ENCODE assay signal across 2 cellular contexts in the genomic region with DNA sequence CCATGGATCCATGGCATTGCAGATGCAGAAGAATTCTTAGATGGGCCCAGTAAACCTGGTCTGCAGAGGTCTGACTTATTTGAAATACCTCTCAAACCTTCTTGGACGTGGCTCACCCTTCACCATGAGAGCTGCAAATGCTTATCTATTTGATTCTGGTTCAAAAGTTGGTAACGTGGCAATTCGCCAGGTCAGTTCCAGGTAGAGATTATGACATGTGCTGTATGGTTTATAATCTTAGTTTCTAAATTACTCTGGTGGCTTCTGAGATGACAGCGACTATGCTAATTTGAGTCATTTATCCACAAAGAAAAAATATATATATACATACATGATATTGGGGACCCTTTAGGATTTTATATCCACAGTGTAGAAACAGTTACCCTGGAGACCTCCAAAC.
TF ChIP-seq lines count a peak whose summit lies in the region.

No MANE protein-coding gene starts in this region.

TF ChIP-seq in liver, 16 proteins besides CTCF, POLR2A, EP300 and RAD21 (continued from another document):
- TF ChIP-seq, protein P1, sequence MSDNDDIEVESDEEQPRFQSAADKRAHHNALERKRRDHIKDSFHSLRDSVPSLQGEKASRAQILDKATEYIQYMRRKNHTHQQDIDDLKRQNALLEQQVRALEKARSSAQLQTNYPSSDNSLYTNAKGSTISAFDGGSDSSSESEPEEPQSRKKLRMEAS (IDR thresholded peaks at IDR 0.05): no peak
- TF ChIP-seq, protein P2, sequence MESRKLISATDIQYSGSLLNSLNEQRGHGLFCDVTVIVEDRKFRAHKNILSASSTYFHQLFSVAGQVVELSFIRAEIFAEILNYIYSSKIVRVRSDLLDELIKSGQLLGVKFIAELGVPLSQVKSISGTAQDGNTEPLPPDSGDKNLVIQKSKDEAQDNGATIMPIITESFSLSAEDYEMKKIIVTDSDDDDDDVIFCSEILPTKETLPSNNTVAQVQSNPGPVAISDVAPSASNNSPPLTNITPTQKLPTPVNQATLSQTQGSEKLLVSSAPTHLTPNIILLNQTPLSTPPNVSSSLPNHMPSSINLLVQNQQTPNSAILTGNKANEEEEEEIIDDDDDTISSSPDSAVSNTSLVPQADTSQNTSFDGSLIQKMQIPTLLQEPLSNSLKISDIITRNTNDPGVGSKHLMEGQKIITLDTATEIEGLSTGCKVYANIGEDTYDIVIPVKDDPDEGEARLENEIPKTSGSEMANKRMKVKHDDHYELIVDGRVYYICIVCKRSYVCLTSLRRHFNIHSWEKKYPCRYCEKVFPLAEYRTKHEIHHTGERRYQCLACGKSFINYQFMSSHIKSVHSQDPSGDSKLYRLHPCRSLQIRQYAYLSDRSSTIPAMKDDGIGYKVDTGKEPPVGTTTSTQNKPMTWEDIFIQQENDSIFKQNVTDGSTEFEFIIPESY (IDR thresholded peaks at IDR 0.05): no peak

TF ChIP-seq in HepG2, 621 proteins besides CTCF, POLR2A, EP300 and RAD21:
- TF ChIP-seq, protein P3, sequence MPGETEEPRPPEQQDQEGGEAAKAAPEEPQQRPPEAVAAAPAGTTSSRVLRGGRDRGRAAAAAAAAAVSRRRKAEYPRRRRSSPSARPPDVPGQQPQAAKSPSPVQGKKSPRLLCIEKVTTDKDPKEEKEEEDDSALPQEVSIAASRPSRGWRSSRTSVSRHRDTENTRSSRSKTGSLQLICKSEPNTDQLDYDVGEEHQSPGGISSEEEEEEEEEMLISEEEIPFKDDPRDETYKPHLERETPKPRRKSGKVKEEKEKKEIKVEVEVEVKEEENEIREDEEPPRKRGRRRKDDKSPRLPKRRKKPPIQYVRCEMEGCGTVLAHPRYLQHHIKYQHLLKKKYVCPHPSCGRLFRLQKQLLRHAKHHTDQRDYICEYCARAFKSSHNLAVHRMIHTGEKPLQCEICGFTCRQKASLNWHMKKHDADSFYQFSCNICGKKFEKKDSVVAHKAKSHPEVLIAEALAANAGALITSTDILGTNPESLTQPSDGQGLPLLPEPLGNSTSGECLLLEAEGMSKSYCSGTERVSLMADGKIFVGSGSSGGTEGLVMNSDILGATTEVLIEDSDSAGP (CRISPR knock-in tag; IDR thresholded peaks at IDR 0.05; ENCODE audit: borderline replicate concordance): no peak
- TF ChIP-seq FOXA1 (IDR thresholded peaks at IDR 0.05) (no peak), FOXA1 (CRISPR knock-in tag; IDR thresholded peaks at IDR 0.05) (no peak), ZNF883 (CRISPR knock-in tag; IDR thresholded peaks at IDR 0.05; ENCODE audit: not compliant biosample characterization) (no peak), NRL (CRISPR knock-in tag; IDR thresholded peaks at IDR 0.05; ENCODE audit: borderline replicate concordance) (no peak), KAT2B (IDR thresholded peaks at IDR 0.05; ENCODE audit: borderline replicate concordance, low read depth, low read length) (no peak), ZNF510 (CRISPR knock-in tag; IDR thresholded peaks at IDR 0.05; ENCODE audit: low read depth) (no peak), ZNF577 (CRISPR knock-in tag; IDR thresholded peaks at IDR 0.05; ENCODE audit: borderline replicate concordance, low read depth) (no peak), RXRB (CRISPR knock-in tag; IDR thresholded peaks at IDR 0.05; ENCODE audit: borderline replicate concordance) (no peak), ZMAT3 (CRISPR knock-in tag; conservative IDR thresholded peaks at IDR 0.05) (no peak), SIX4 (CRISPR knock-in tag; IDR thresholded peaks at IDR 0.05) (no peak), KAT8 (CRISPR knock-in tag; IDR thresholded peaks at IDR 0.05) (no peak), KDM3A (CRISPR knock-in tag; IDR thresholded peaks at IDR 0.05; ENCODE audit: low read depth) (no peak), NFKBIZ (CRISPR knock-in tag; IDR thresholded peaks at IDR 0.05) (no peak)
- TF ChIP-seq, protein P4, sequence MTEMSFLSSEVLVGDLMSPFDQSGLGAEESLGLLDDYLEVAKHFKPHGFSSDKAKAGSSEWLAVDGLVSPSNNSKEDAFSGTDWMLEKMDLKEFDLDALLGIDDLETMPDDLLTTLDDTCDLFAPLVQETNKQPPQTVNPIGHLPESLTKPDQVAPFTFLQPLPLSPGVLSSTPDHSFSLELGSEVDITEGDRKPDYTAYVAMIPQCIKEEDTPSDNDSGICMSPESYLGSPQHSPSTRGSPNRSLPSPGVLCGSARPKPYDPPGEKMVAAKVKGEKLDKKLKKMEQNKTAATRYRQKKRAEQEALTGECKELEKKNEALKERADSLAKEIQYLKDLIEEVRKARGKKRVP (CRISPR knock-in tag; IDR thresholded peaks at IDR 0.05): no peak
- TF ChIP-seq, protein P5, sequence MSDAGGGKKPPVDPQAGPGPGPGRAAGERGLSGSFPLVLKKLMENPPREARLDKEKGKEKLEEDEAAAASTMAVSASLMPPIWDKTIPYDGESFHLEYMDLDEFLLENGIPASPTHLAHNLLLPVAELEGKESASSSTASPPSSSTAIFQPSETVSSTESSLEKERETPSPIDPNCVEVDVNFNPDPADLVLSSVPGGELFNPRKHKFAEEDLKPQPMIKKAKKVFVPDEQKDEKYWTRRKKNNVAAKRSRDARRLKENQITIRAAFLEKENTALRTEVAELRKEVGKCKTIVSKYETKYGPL (CRISPR knock-in tag; IDR thresholded peaks at IDR 0.05): no peak
